Comparison of ENCODE assay signal across 29 cellular contexts in the genomic region with DNA sequence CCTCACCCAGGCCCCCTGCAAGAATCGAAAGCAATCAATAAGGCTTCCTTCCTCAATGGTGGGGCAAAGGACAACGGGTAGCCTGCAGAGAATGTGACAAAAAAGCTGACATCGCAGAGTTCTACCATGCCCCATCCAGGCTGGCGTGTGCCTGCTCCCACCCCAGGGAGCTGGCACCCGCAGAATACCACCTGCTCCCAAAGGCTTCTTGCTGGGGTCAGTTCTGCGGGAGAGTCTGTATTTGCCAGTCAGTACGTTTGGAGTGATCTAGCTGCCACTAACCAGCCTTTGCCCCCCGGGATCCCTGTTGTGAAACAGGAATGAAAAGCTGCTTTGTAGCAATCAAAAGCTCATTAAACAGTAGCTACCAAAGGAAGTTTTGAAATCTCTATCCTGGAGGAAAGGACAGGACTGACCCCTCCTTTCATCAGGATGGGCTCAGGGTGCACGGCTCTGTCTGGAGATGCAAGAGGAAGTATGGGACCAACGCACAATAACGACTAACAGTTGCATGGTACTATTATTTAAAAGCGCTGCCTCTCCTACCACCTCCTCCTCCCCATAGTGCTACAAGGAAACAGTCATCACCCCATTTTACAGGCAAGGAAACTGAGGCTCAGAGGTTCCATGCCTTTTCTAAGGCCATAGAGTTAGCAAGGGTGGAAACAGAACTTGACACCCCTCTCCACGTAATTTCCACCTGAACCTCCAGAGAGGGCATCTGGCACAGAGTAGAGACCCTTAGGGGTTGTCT.
DNase-seq lines count a peak whose midpoint lies in the region; TF ChIP-seq lines count a peak whose summit lies in the region.
"Had no signal": no experiment of that assay in that cellular context is flagged by ENCODE, and none has a peak within 500 bp of the region (broad histone marks: within the 10 kb centered on the region; RNA-seq: fewer than 3 reads in every experiment).

No MANE protein-coding gene starts in this region.

- no peaks in the 10 kb centered on the region for H3K36me3 ChIP-seq in OCI-LY7 (ENCODE audit: insufficient read depth, low read length)
- H3K36me3 ChIP-seq: ascending aorta, lower lobe of right lung had no signal

- POLR2A ChIA-PET in OCI-LY7 (lab: Charles Lee): no interaction called here

- H3K27ac Mint-ChIP-seq in Calu3 (ENCODE audit: unreplicated experiment): no peak overlapping the region
- H3K27ac Mint-ChIP-seq: activated CD4-positive, alpha-beta T cell treated with anti-CD3 and anti-CD28 coated beads for 36 hours; activated CD8-positive, alpha-beta T cell treated with anti-CD3 and anti-CD28 coated beads, Interleukin-2, amount 10 ng/mL, durations not matched to agents 7 days and 5 days; activated naive CD8-positive, alpha-beta T cell; CD4-positive, alpha-beta T cell; nephron progenitor cell had no signal

- H3K27me3 Mint-ChIP-seq in Calu3 (ENCODE audit: unreplicated experiment): no peaks in the 10 kb centered on the region
- H3K27me3 Mint-ChIP-seq: CD4-positive, alpha-beta T cell had no signal

- TF ChIP-seq CTCF in Calu3 (IDR thresholded peaks at IDR 0.05; ENCODE audit: unreplicated experiment): no peak
- no peak for TF ChIP-seq CTCF in OCI-LY7 (conservative IDR thresholded peaks at IDR 0.05; ENCODE audit: low read length)

- no peak overlapping the region for H2AFZ ChIP-seq in OCI-LY7 (ENCODE audit: low read length)

- no peak overlapping the region for H3K4me3 ChIP-seq in OCI-LY7 (ENCODE audit: low read depth, low read length, poor library complexity, severe bottlenecking)
- H3K4me3 ChIP-seq: A549, ascending aorta, K562, lower lobe of right lung, mucosa of descending colon had no signal

- H3K27ac ChIP-seq in angular gyrus (ENCODE audit: low read depth, low read length) (peak overlapping the region; percentile 94), layer of hippocampus (ENCODE audit: low read depth, low read length) (peak overlapping the region; percentile 76), OCI-LY7 (ENCODE audit: low read depth, low read length, poor library complexity, severe bottlenecking) (no peak overlapping the region)
- H3K27ac ChIP-seq: A549, ascending aorta, lower lobe of right lung, RWPE1 had no signal

- H3K4me1 ChIP-seq in OCI-LY7 (ENCODE audit: insufficient read depth, low read length, poor library complexity, severe bottlenecking): no peaks in the 10 kb centered on the region
- H3K4me1 ChIP-seq: A549, ascending aorta, lower lobe of right lung had no signal

- no peaks in the 10 kb centered on the region for H3K9me3 ChIP-seq in OCI-LY7 (ENCODE audit: low read length)
- H3K9me3 ChIP-seq: A549, ascending aorta, lower lobe of right lung, mucosa of descending colon had no signal

- no peak overlapping the region for H3K4me2 ChIP-seq in OCI-LY7 (ENCODE audit: low read length)
- H3K4me2 ChIP-seq: A549 had no signal

- BruUV-seq in Calu3 (replicated peaks; lab: Mats Ljungman, UMichigan): no TSS peak
- no TSS peak for BruUV-seq in OCI-LY7 (replicated peaks; lab: Mats Ljungman, UMichigan)

- peak overlapping the region; percentile 39 for H3K4me3 Mint-ChIP-seq in Calu3 (ENCODE audit: low read depth, unreplicated experiment)
- H3K4me3 Mint-ChIP-seq: activated CD4-positive, alpha-beta T cell treated with anti-CD3 and anti-CD28 coated beads for 36 hours; activated CD8-positive, alpha-beta T cell treated with anti-CD3 and anti-CD28 coated beads, Interleukin-2, amount 10 ng/mL, durations not matched to agents 7 days and 5 days; activated naive CD8-positive, alpha-beta T cell; CD4-positive, alpha-beta T cell; nephron progenitor cell had no signal

- intact Hi-C loops in Calu3 (cut with micrococcal nuclease; ENCODE audit: unreplicated experiment): loop anchor here (10.0 kb wide), 1 partner anchor 64 kb away; a partner anchor contains a TSS
- intact Hi-C loops in OCI-LY7 (cut with micrococcal nuclease; ENCODE audit: unreplicated experiment): no loop called here

- no peaks in the 10 kb centered on the region for H3K79me2 ChIP-seq in OCI-LY7 (ENCODE audit: insufficient read depth, low read depth, low read length)

- no peaks in the 10 kb centered on the region for H3K9me2 ChIP-seq in OCI-LY7 (ENCODE audit: insufficient read depth, low read length)

- DNase-seq in Calu3 (peak; percentile 42), renal cortical epithelial cell (ENCODE audit: low read depth) (peak; percentile 55), SW 1271 (lab: John Stamatoyannopoulos, UW) (no peak), NCI-H1436 treated with DMSO at 0.1 percent for 48 hours (lab: John Stamatoyannopoulos, UW) (no peak), OCI-LY7 (ENCODE audit: low spot score) (no peak), pons (ENCODE audit: low spot score) (no peak)
- DNase-seq: activated CD4-positive, alpha-beta T cell treated with anti-CD3 and anti-CD28 coated beads for 36 hours; activated CD8-positive, alpha-beta T cell treated with anti-CD3 and anti-CD28 coated beads, Interleukin-2, amount 10 ng/mL, durations not matched to agents 7 days and 5 days; activated effector memory CD4-positive, alpha-beta T cell treated with Interleukin-2 at 50 U/mL for 16 hours; AML-193; CD4-positive, alpha-beta T cell; DMS153; lower lobe of right lung; mucosa of descending colon; NCI-H1105 treated with DMSO at 0.1 percent for 48 hours; NCI-H2081; NCI-H2227 treated with DMSO at 0.1 percent for 48 hours; NCI-H748 treated with DMSO at 0.1 percent for 48 hours; nephron progenitor cell; stimulated activated CD4-positive, alpha-beta T cell treated with anti-CD3 and anti-CD28 coated beads, Interleukin-15, amount 100 ng/mL, for 24 hours; stimulated activated naive CD4-positive, alpha-beta T cell treated with Interleukin-2 at 50 U/mL for 16 hours; T-helper 2 cell had no signal

- no peaks in the 10 kb centered on the region for H4K20me1 ChIP-seq in OCI-LY7 (ENCODE audit: insufficient read depth, low read length)

- no peaks in the 10 kb centered on the region for H3K27me3 ChIP-seq in layer of hippocampus (ENCODE audit: control insufficient read depth, insufficient read depth, low read length)
- H3K27me3 ChIP-seq: ascending aorta had no signal

- peaks cover 6% of the 10 kb centered on the region for H3K36me3 Mint-ChIP-seq in Calu3 (ENCODE audit: insufficient read depth, unreplicated experiment)
- H3K36me3 Mint-ChIP-seq: activated naive CD8-positive, alpha-beta T cell had no signal

- CTCF ChIA-PET in Calu3 (lab: Charles Lee): no interaction called here
- CTCF ChIA-PET in OCI-LY7 (lab: Charles Lee; ENCODE audit: unreplicated experiment): no interaction called here

- peaks cover 20% of the 10 kb centered on the region for H3K4me1 Mint-ChIP-seq in Calu3 (ENCODE audit: low read depth, unreplicated experiment)
- H3K4me1 Mint-ChIP-seq: activated CD4-positive, alpha-beta T cell treated with anti-CD3 and anti-CD28 coated beads for 36 hours had no signal

- no peaks in the 10 kb centered on the region for H3K9me3 Mint-ChIP-seq in Calu3 (ENCODE audit: low read depth, unreplicated experiment)
- H3K9me3 Mint-ChIP-seq: CD4-positive, alpha-beta T cell; nephron progenitor cell had no signal

Comparison
In these comparisons a context has a peak if more than half of its experiments do, and no peak if none do; other contexts are left out.
1. DNase-seq: peak in Calu3 (single experiment) and renal cortical epithelial cell (single experiment); none in SW 1271 (0 of 2), NCI-H1436 treated with DMSO at 0.1 percent for 48 hours (single experiment), OCI-LY7 (single experiment) and pons (single experiment).